14 cellular contexts compared by ENCODE assay signal in genomic region chr14:95305940-95306339, GRCh38. TPM values are rescaled to one million over a fixed set of nuclear protein-coding genes. Genes with fewer than 3 reads are reported as not detected.
DNase-seq lines count a peak whose midpoint lies in the region; ATAC-seq lines count a peak whose summit lies in the region.
"Had no signal": no experiment of that assay in that cellular context is flagged by ENCODE, and none has a peak within 500 bp of the region (broad histone marks: within the 10 kb centered on the region; RNA-seq: fewer than 3 reads in every experiment).

No MANE protein-coding gene starts in this region.

- DNase-seq in activated CD4-positive, alpha-beta T cell treated with anti-CD3 and anti-CD28 coated beads, Interleukin-2, amount 50 U/mL, for 1 hour = no peak
- DNase-seq: CD8-positive, alpha-beta T cell; COR-L47; DMS153; DMS79 treated with DMSO at 0.1 percent for 48 hours; EL had no signal

- H3K4me1 ChIP-seq in BLaER1 treated with 17β-estradiol and CSF1 and Interleukin-3, amounts not matched to agents 10 nM and 100 nM = peaks cover 10 to 69% (median 62%) of the 10 kb centered on the region in 10 experiments
- H3K4me1 ChIP-seq: HAP-1 had no signal

- H3K9ac ChIP-seq in BLaER1 treated with 17β-estradiol and CSF1 and Interleukin-3, amounts not matched to agents 10 nM and 100 nM = no peak overlapping the region

- peaks cover 0 to 21% (median 0%) of the 10 kb centered on the region in 11 experiments; a peak in 5 of 22 replicates for H4K20me1 ChIP-seq in BLaER1 treated with 17β-estradiol and CSF1 and Interleukin-3, amounts not matched to agents 10 nM and 100 nM

- H3K9me3 ChIP-seq in BLaER1 treated with 17β-estradiol and CSF1 and Interleukin-3, amounts not matched to agents 10 nM and 100 nM (replicated peaks in 1 of 11) = peaks cover 0 to 18% (median 9%) of the 10 kb centered on the region in 11 experiments; a peak in 10 of 22 replicates
- H3K9me3 ChIP-seq: HAP-1 had no signal

- no peaks in the 10 kb centered on the region for H3K27me3 ChIP-seq in BLaER1 treated with 17β-estradiol and CSF1 and Interleukin-3, amounts not matched to agents 10 nM and 100 nM
- no peaks in the 10 kb centered on the region for H3K27me3 ChIP-seq in layer of hippocampus (ENCODE audit: control insufficient read depth, insufficient read depth, low read length)

- no peak overlapping the region for H3K27ac ChIP-seq in BLaER1 treated with 17β-estradiol and CSF1 and Interleukin-3, amounts not matched to agents 10 nM and 100 nM
- H3K27ac ChIP-seq in angular gyrus (ENCODE audit: low read depth, low read length) = peak overlapping the region; percentile 66
- peak overlapping the region; percentile 84 for H3K27ac ChIP-seq in layer of hippocampus (ENCODE audit: low read depth, low read length)
- H3K27ac ChIP-seq in temporal lobe (ENCODE audit: low read depth, low read length) = peak overlapping the region; percentile 96
- H3K27ac ChIP-seq: HL-60 had no signal

- ATAC-seq in GM19328 (IDR thresholded peaks at IDR 0.05; ENCODE audit: unreplicated experiment) (no peak), GM18870 (IDR thresholded peaks at IDR 0.05; ENCODE audit: unreplicated experiment) (no peak)
- ATAC-seq: CD8-positive, alpha-beta T cell had no signal

- peaks cover 0 to 9% (median 0%) of the 10 kb centered on the region in 11 experiments; a peak in 1 of 22 replicates for H3K36me3 ChIP-seq in BLaER1 treated with 17β-estradiol and CSF1 and Interleukin-3, amounts not matched to agents 10 nM and 100 nM
- H3K36me3 ChIP-seq: HAP-1 had no signal

- H3K4me2 ChIP-seq in BLaER1 treated with 17β-estradiol and CSF1 and Interleukin-3, amounts not matched to agents 10 nM and 100 nM = peak overlapping the region in 8 of 11 experiments; percentile 10 to 56 (median 48); a peak in 13 of 22 replicates

- H3K4me3 ChIP-seq in BLaER1 treated with 17β-estradiol and CSF1 and Interleukin-3, amounts not matched to agents 10 nM and 100 nM = no peak overlapping the region
- H3K4me3 ChIP-seq: HAP-1 had no signal

RNA-seq across cellular contexts. Expression of gene CLMN, which starts 13.8 kb away (rescaled TPM):
- 0.98 TPM for total RNA-seq in temporal lobe

Comparison
In these comparisons a context has a peak if more than half of its experiments do, and no peak if none do; other contexts are left out.
1. H3K27ac ChIP-seq: peak in angular gyrus (single experiment), layer of hippocampus (single experiment) and temporal lobe (single experiment); none in BLaER1 treated with 17β-estradiol and CSF1 and Interleukin-3, amounts not matched to agents 10 nM and 100 nM (0 of 11).